Comparison of ENCODE assay signal across 9 cellular contexts in the genomic region with DNA sequence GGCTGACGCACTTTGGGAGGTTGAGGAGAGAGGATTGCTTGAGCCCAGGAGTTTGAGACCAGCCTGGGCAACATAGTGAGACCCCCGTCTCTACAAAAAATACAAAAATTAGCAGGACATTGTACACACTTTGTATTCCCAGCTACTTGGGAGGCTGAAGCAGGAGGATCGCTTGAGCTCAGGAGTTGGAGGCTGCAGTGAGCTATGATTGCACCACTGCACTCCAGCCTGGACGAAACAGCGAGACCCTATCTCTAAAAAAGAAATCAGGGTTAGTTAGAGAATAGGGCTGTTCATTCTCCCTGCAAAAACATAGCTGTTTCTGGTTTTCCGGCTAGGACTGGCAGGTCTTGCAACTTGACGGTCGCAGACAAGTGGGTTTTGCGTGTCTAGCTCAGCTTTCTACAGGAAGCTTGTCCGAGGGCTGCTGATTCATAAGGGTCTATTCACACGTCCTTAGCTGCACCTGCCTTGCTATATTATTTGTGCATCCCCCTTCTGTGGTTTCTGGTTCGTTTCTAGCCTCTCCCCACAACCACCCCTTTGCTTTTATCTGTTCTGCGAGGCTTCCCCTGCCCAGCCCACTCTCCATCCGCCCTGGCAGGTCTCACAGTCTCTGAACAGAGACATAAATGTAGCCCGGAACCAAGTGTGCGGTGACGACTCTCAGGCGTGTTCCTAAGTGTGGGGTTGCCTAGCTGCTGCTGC. TPM values are rescaled to one million over a fixed set of nuclear protein-coding genes. Genes with fewer than 3 reads are reported as not detected.
A peak's percentile ranks its signal among the peaks of the same experiment; 100 is the strongest.
DNase-seq lines count a peak whose midpoint lies in the region; ATAC-seq and TF ChIP-seq lines count a peak whose summit lies in the region.
"Had no signal": no experiment of that assay in that cellular context is flagged by ENCODE, and none has a peak within 500 bp of the region (broad histone marks: within the 10 kb centered on the region; RNA-seq: fewer than 3 reads in every experiment).

No MANE protein-coding gene starts in this region.

- peaks cover 0 to 31% (median 18%) of the 10 kb centered on the region in 4 donors for H3K4me1 Mint-ChIP-seq in CD4-positive, CD25-positive, alpha-beta regulatory T cell
- H3K4me1 Mint-ChIP-seq: nephron had no signal

- peak overlapping the region; percentile 51 for H3K4me3 ChIP-seq in CD4-positive, CD25-positive, alpha-beta regulatory T cell (ENCODE audit: low read depth, low read length)
- H3K4me3 ChIP-seq in mucosa of descending colon: no peak overlapping the region

- peak; percentile 91 to 92 for ATAC-seq in CD4-positive, CD25-positive, alpha-beta regulatory T cell (ENCODE audit: low read depth in 2 of 2)
- peak; percentile 95 for ATAC-seq in GM19438 (IDR thresholded peaks at IDR 0.05; ENCODE audit: low read depth, unreplicated experiment)
- ATAC-seq in HG03460 (IDR thresholded peaks at IDR 0.05; ENCODE audit: unreplicated experiment): peak; percentile 97
- peak; percentile 67 for ATAC-seq in mucosa of descending colon
- ATAC-seq in Right ventricle myocardium inferior: no peak

- H3K27me3 Mint-ChIP-seq in CD4-positive, CD25-positive, alpha-beta regulatory T cell: peaks cover 5% of the 10 kb centered on the region

- peaks cover 22% of the 10 kb centered on the region for H3K4me1 ChIP-seq in CD4-positive, CD25-positive, alpha-beta regulatory T cell (ENCODE audit: control insufficient read depth, insufficient read depth, low read length, poor library complexity, severe bottlenecking)
- H3K4me1 ChIP-seq in mucosa of descending colon (ENCODE audit: low read depth): no peaks in the 10 kb centered on the region

- no peaks in the 10 kb centered on the region for H3K9me3 Mint-ChIP-seq in CD4-positive, CD25-positive, alpha-beta regulatory T cell
- H3K9me3 Mint-ChIP-seq: nephron had no signal

- in situ Hi-C loops in G401 (cut with HindIII; ENCODE audit: low sequenced_read_pairs): loop anchor here (5.0 kb wide), 1 partner anchor 76 kb away; no protein-coding TSS in a partner anchor

- H3K27ac Mint-ChIP-seq in CD4-positive, CD25-positive, alpha-beta regulatory T cell: peak overlapping the region; percentile 70 to 91 (median 78)
- H3K27ac Mint-ChIP-seq: nephron had no signal

- H3K27me3 ChIP-seq in CD4-positive, CD25-positive, alpha-beta regulatory T cell (ENCODE audit: control insufficient read depth, insufficient read depth, low read length): no peaks in the 10 kb centered on the region

- H3K36me3 Mint-ChIP-seq in CD4-positive, CD25-positive, alpha-beta regulatory T cell: no peaks in the 10 kb centered on the region

- no peaks in the 10 kb centered on the region for H3K36me3 ChIP-seq in CD4-positive, CD25-positive, alpha-beta regulatory T cell (ENCODE audit: control insufficient read depth, insufficient read depth, low read length)
- H3K36me3 ChIP-seq in mucosa of descending colon (ENCODE audit: low read depth): no peaks in the 10 kb centered on the region

- intact Hi-C loops in mucosa of descending colon (cut with DNase I, micrococcal nuclease) (no loop called here), Right ventricle myocardium inferior (cut with DNase I) (no loop called here)

- H3K27ac ChIP-seq in CD4-positive, CD25-positive, alpha-beta regulatory T cell (ENCODE audit: insufficient read depth, low read length, poor library complexity, severe bottlenecking): peak overlapping the region; percentile 57

- DNase-seq in CD4-positive, CD25-positive, alpha-beta regulatory T cell: peak; percentile 27 to 97 (median 78)
- DNase-seq in activated CD4-positive, CD25-positive, alpha-beta regulatory T cell treated with anti-CD3 and anti-CD28 coated beads, Interleukin-2, amount 50 U/mL, for 16 hours (ENCODE audit: low read depth, low spot score): peak; percentile 34
- DNase-seq in mucosa of descending colon (no peak), G401 (ENCODE audit: low spot score) (no peak), putamen (ENCODE audit: low spot score) (no peak), Right ventricle myocardium inferior (ENCODE audit: missing footprints) (no peak)

- no peak for TF ChIP-seq CTCF in mucosa of descending colon (IDR thresholded peaks at IDR 0.05)

- peak overlapping the region; percentile 71 to 85 (median 76) for H3K4me3 Mint-ChIP-seq in CD4-positive, CD25-positive, alpha-beta regulatory T cell
- H3K4me3 Mint-ChIP-seq: nephron had no signal

- no peaks in the 10 kb centered on the region for H3K9me3 ChIP-seq in CD4-positive, CD25-positive, alpha-beta regulatory T cell (ENCODE audit: control insufficient read depth in 2 of 2, low read length in 2 of 2)
- no peaks in the 10 kb centered on the region for H3K9me3 ChIP-seq in mucosa of descending colon

RNA-seq across cellular contexts. Expression of gene AMZ1, which starts 10.7 kb away (rescaled TPM):
- total RNA-seq in CD4-positive, CD25-positive, alpha-beta regulatory T cell: 1.8 TPM
- polyA plus RNA-seq in CD4-positive, CD25-positive, alpha-beta regulatory T cell: 1 to 10 TPM in 1 of 4 donors, under 1 TPM in 3; 0.43 to 1.4 (median 0.63) TPM
- 1 to 10 TPM in 1 of 3 donors, under 1 TPM in 1, not detected in 1; 0.61 to 1.3 TPM for total RNA-seq in mucosa of descending colon
- not detected in 2 replicates for total RNA-seq in G401 (2014; rRNA removed; shearing (Covaris generic))
- 0.05 TPM for total RNA-seq in Right ventricle myocardium inferior

Comparison
In these comparisons a context has a peak if more than half of its experiments do, and no peak if none do; other contexts are left out.
1. DNase-seq: peak in CD4-positive, CD25-positive, alpha-beta regulatory T cell (3 of 3) and activated CD4-positive, CD25-positive, alpha-beta regulatory T cell treated with anti-CD3 and anti-CD28 coated beads, Interleukin-2, amount 50 U/mL, for 16 hours (single experiment); none in mucosa of descending colon (0 of 3), G401 (single experiment), putamen (single experiment) and Right ventricle myocardium inferior (single experiment).